In genomic region chr7:38367301-38367700, GRCh38 we compare ENCODE assay signal across 8 cellular contexts.
DNase-seq lines count a peak whose midpoint lies in the region; ATAC-seq and TF ChIP-seq lines count a peak whose summit lies in the region.

No MANE protein-coding gene starts in this region.

- peak overlapping the region; percentile 10 for H3K4me3 ChIP-seq in effector memory CD4-positive, alpha-beta T cell (ENCODE audit: insufficient read depth, low read depth, low read length, poor library complexity, severe bottlenecking)
- H3K4me3 ChIP-seq in suprapubic skin = no peak overlapping the region

- no peak for TF ChIP-seq POLR2A in suprapubic skin (IDR thresholded peaks at IDR 0.05)

- DNase-seq in effector memory CD4-positive, alpha-beta T cell = no peak
- no peak for DNase-seq in activated effector memory CD4-positive, alpha-beta T cell treated with Interleukin-2 at 50 U/mL for 16 hours
- DNase-seq in EL (no peak), suprapubic skin (ENCODE audit: low spot score in 2 of 2) (no peak), NCI-H1694 treated with DMSO at 0.1 percent for 48 hours (lab: John Stamatoyannopoulos, UW) (no peak)

- peaks cover 38% of the 10 kb centered on the region for H3K4me1 ChIP-seq in effector memory CD4-positive, alpha-beta T cell (ENCODE audit: control insufficient read depth, insufficient read depth, low read length, poor library complexity, severe bottlenecking)
- peaks cover 15% of the 10 kb centered on the region for H3K4me1 ChIP-seq in suprapubic skin

- ATAC-seq in GM18499 (IDR thresholded peaks at IDR 0.05; ENCODE audit: insufficient read depth, unreplicated experiment) (peak; percentile 55), GM21390 (IDR thresholded peaks at IDR 0.05; ENCODE audit: unreplicated experiment) (peak; percentile 71), HG03442 (IDR thresholded peaks at IDR 0.05; ENCODE audit: unreplicated experiment) (peak; percentile 49)

- H3K27me3 ChIP-seq in effector memory CD4-positive, alpha-beta T cell (replicated peaks; ENCODE audit: control insufficient read depth, insufficient read depth, low read length, poor library complexity, severe bottlenecking) = no peaks in the 10 kb centered on the region
- H3K27me3 ChIP-seq in suprapubic skin = no peaks in the 10 kb centered on the region

- H3K36me3 ChIP-seq in effector memory CD4-positive, alpha-beta T cell (ENCODE audit: control insufficient read depth, insufficient read depth, low read length) = no peaks in the 10 kb centered on the region
- H3K36me3 ChIP-seq in suprapubic skin = no peaks in the 10 kb centered on the region

- no peak for TF ChIP-seq EP300 in suprapubic skin (IDR thresholded peaks at IDR 0.05)

- H3K9me3 ChIP-seq in effector memory CD4-positive, alpha-beta T cell (ENCODE audit: control insufficient read depth, low read length) = no peaks in the 10 kb centered on the region
- no peaks in the 10 kb centered on the region for H3K9me3 ChIP-seq in suprapubic skin

- no peak for TF ChIP-seq CTCF in suprapubic skin (IDR thresholded peaks at IDR 0.05)

- H3K27ac ChIP-seq in effector memory CD4-positive, alpha-beta T cell (ENCODE audit: insufficient read depth, low read length, poor library complexity, severe bottlenecking) = peak overlapping the region; percentile 67
- H3K27ac ChIP-seq in suprapubic skin = no peak overlapping the region
